Comparison of ENCODE assay signal across 11 cellular contexts in the genomic region with DNA sequence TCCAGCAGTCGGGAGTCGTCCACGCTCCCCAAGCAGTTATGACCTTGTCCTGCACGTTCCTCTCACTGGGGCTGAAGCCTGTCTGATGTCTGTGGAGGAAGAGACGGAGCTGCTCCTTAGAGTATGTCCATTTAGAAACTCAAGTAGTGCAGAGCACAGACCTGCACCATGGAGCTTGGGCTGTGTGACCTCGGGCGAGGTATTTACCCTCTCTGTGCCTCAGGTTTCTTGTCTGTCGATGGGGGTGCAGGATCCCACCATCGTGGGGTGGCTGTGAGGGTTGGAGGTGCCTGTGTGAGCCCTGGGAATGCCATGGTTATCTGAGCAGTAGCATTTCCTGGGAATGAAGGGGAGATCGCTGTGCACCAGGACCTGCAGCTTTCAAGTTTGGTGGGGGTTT. TPM values are rescaled to one million over a fixed set of nuclear protein-coding genes. Genes with fewer than 3 reads are reported as not detected.
DNase-seq lines count a peak whose midpoint lies in the region; ATAC-seq and TF ChIP-seq lines count a peak whose summit lies in the region.
"Had no signal": no experiment of that assay in that cellular context is flagged by ENCODE, and none has a peak within 500 bp of the region (broad histone marks: within the 10 kb centered on the region; RNA-seq: fewer than 3 reads in every experiment).

No MANE protein-coding gene starts in this region.

- no peaks in the 10 kb centered on the region for H3K23me2 ChIP-seq in H9 (ENCODE audit: insufficient read length, low read depth, low read length, poor library complexity, severe bottlenecking)

- H3K27me3 Mint-ChIP-seq in H9 (ENCODE audit: low read depth), result no peaks in the 10 kb centered on the region; the same call in 1 of the 2 replicates
- H3K27me3 Mint-ChIP-seq in endothelial cell (ENCODE audit: unreplicated experiment), result peaks cover 4% of the 10 kb centered on the region

- no peak overlapping the region for H3K4ac ChIP-seq in H9 (ENCODE audit: low read depth, low read length)

- H3K27ac Mint-ChIP-seq in H9 (peak overlapping the region in 2 of 3 experiments; percentile 22 to 53; a peak in 1 of 7 replicates), endothelial cell (ENCODE audit: unreplicated experiment) (no peak overlapping the region)

- no peaks in the 10 kb centered on the region for H4K20me1 ChIP-seq in H9 (ENCODE audit: control insufficient read depth, insufficient read depth, insufficient read length)

- TF ChIP-seq POLR2A in spleen (IDR thresholded peaks at IDR 0.05), result no peak

- H2BK5ac ChIP-seq in H9 (ENCODE audit: insufficient read length, low read length), result no peak overlapping the region

- intact Hi-C loops in spleen (cut with DNase I; ENCODE audit: low total_unique reads), result no loop called here

- H3K4me1 ChIP-seq in H9 (ENCODE audit: insufficient read depth, low read length) (no peaks in the 10 kb centered on the region), RWPE2 (ENCODE audit: insufficient read depth, poor library complexity, severe bottlenecking) (peaks cover 22% of the 10 kb centered on the region), spleen (peaks cover 34 to 88% (median 59%) of the 10 kb centered on the region in 6 donors)

- no peak overlapping the region for H4K8ac ChIP-seq in H9 (replicated peaks; ENCODE audit: insufficient read length, low read depth, low read length)

- no peak overlapping the region for H3K18ac ChIP-seq in H9 (ENCODE audit: insufficient read length, low read depth, low read length)

- WGBS in H9 (ENCODE audit: extremely low coverage, insufficient read length, low lambda C conversion rate), result no CpG with 5 or more reads among the region's 10 CpGs
- 91 to 96% (median 93%) methylated on average over 10 of the region's 10 CpGs for WGBS in spleen, 5 donors

- no peak overlapping the region for H3K27ac ChIP-seq in H9 (ENCODE audit: insufficient read length, low read depth, low read length)
- H3K27ac ChIP-seq in RWPE2 (ENCODE audit: poor library complexity, severe bottlenecking), result peak overlapping the region; percentile 85
- peak overlapping the region in 5 of 8 donors; percentile 80 to 92 (median 87) for H3K27ac ChIP-seq in spleen
- H3K27ac ChIP-seq in substantia nigra (ENCODE audit: low read depth, low read length, poor library complexity, severe bottlenecking), result no peak overlapping the region
- H3K27ac ChIP-seq in coronary artery, result no peak overlapping the region

- H3K56ac ChIP-seq in H9 (ENCODE audit: insufficient read length, low read depth, low read length), result no peak overlapping the region

- no peaks in the 10 kb centered on the region for H3K9me3 Mint-ChIP-seq in H9
- no peaks in the 10 kb centered on the region for H3K9me3 Mint-ChIP-seq in endothelial cell (ENCODE audit: unreplicated experiment)

- no peak for DNase-seq in H9
- no peak for DNase-seq in RWPE2 (ENCODE audit: low spot score)
- no peak for DNase-seq in endothelial cell (ENCODE audit: low spot score)
- no peak for DNase-seq in spleen
- DNase-seq in substantia nigra (lab: John Stamatoyannopoulos, UW), result no peak
- DNase-seq in coronary artery (ENCODE audit: low spot score), result no peak
- DNase-seq in activated CD4-positive, CD25-positive, alpha-beta regulatory T cell (lab: John Stamatoyannopoulos, UW), result no peak
- DNase-seq in iPS-NIHi11 (ENCODE audit: low spot score), result no peak
- DNase-seq: anterior cingulate cortex, NCI-H1694 had no signal

- H2BK15ac ChIP-seq in H9 (ENCODE audit: low read depth, low read length), result no peak overlapping the region

- no peak overlapping the region for H4K5ac ChIP-seq in H9 (ENCODE audit: insufficient read length, low read depth, low read length)

- H4K91ac ChIP-seq in H9 (ENCODE audit: insufficient read length, low read depth, low read length), result no peak overlapping the region

- no peak overlapping the region for H3K23ac ChIP-seq in H9 (ENCODE audit: insufficient read length, low read depth, low read length)

- H3K4me3 ChIP-seq in RWPE2 (ENCODE audit: severe bottlenecking) (no peak overlapping the region), spleen (no peak overlapping the region), coronary artery (no peak overlapping the region)
- H3K4me3 ChIP-seq: lung had no signal

- no peak overlapping the region for H3K14ac ChIP-seq in H9 (ENCODE audit: insufficient read depth, low read length)

- H3K4me2 ChIP-seq in H9 (ENCODE audit: insufficient read depth, insufficient read length, low read length), result no peak overlapping the region

- H3K4me1 Mint-ChIP-seq in H9 (peaks cover 5 to 6% of the 10 kb centered on the region in 2 experiments; a peak in 2 of 4 replicates), endothelial cell (ENCODE audit: unreplicated experiment) (peaks cover 7% of the 10 kb centered on the region)

- H2BK120ac ChIP-seq in H9 (ENCODE audit: low read depth, low read length, poor library complexity, severe bottlenecking), result no peak overlapping the region

- H3K4me3 Mint-ChIP-seq in H9 (no peak overlapping the region), endothelial cell (ENCODE audit: unreplicated experiment) (peak overlapping the region; percentile 53)

- no peak overlapping the region for H3K9ac ChIP-seq in H9 (ENCODE audit: extremely low read depth, insufficient read length, low read length)

- H3K36me3 ChIP-seq in RWPE2 (ENCODE audit: low read depth), result peaks cover 65% of the 10 kb centered on the region
- H3K36me3 ChIP-seq in spleen, result peaks cover 0 to 85% (median 29%) of the 10 kb centered on the region in 6 donors

- TF ChIP-seq CTCF in H9 (conservative IDR thresholded peaks at IDR 0.05) (no peak), RWPE2 (IDR thresholded peaks at IDR 0.05; ENCODE audit: poor library complexity, severe bottlenecking) (no peak), endothelial cell (IDR thresholded peaks at IDR 0.05; ENCODE audit: unreplicated experiment) (no peak), spleen (IDR thresholded peaks at IDR 0.05 in 8 of 11, conservative IDR thresholded peaks at IDR 0.05 in 3 of 11) (no peak), coronary artery (IDR thresholded peaks at IDR 0.05) (no peak)

- ATAC-seq in RWPE2 (ENCODE audit: low read depth), result no peak

- H3K36me3 Mint-ChIP-seq in H9 (ENCODE audit: insufficient read depth in 1 of 3, low read depth in 3 of 3), result peaks cover 34 to 59% (median 54%) of the 10 kb centered on the region in 3 experiments
- H3K36me3 Mint-ChIP-seq in endothelial cell (ENCODE audit: low read depth, unreplicated experiment), result peaks cover 29% of the 10 kb centered on the region

- no peaks in the 10 kb centered on the region; the same call in 1 of the 2 replicates for H3K79me2 ChIP-seq in H9 (ENCODE audit: insufficient read depth, low read length)

- no peak overlapping the region for H2BK20ac ChIP-seq in H9 (ENCODE audit: low read depth, low read length, poor library complexity, severe bottlenecking)

- H2AFZ ChIP-seq in H9 (ENCODE audit: low read length), result no peak overlapping the region

- H3K79me1 ChIP-seq in H9 (ENCODE audit: insufficient read depth, low read depth, low read length, poor library complexity, severe bottlenecking), result peaks cover 2% of the 10 kb centered on the region

- H3K27me3 ChIP-seq in H9 (ENCODE audit: insufficient read depth, low read length) (no peaks in the 10 kb centered on the region), RWPE2 (ENCODE audit: insufficient read depth, poor library complexity, severe bottlenecking) (no peaks in the 10 kb centered on the region), spleen (replicated peaks in 1 of 7) (no peaks in the 10 kb centered on the region)

- no peak overlapping the region for H2AK5ac ChIP-seq in H9 (ENCODE audit: insufficient read length, low read length)

- H3T11ph ChIP-seq in H9 (ENCODE audit: low read length), result no peak overlapping the region

- no peaks in the 10 kb centered on the region for H3K9me3 ChIP-seq in H9 (ENCODE audit: control insufficient read depth, low read depth, low read length)
- H3K9me3 ChIP-seq in RWPE2 (ENCODE audit: severe bottlenecking), result no peaks in the 10 kb centered on the region
- no peaks in the 10 kb centered on the region for H3K9me3 ChIP-seq in spleen

- H2BK12ac ChIP-seq in H9 (ENCODE audit: insufficient read length, low read depth, low read length), result no peak overlapping the region

RNA-seq across cellular contexts. Expression of gene TRAF2, which starts 14.2 kb away (rescaled TPM):
- 48.8 and 49.2 TPM in 2 replicates for total RNA-seq in H9 (2021)
- 21.7 TPM for total RNA-seq in endothelial cell (ENCODE audit: unreplicated experiment)
- total RNA-seq in spleen, result 10 to 100 TPM; 14.9 to 49.7 (median 29.6) TPM
- 10 to 100 TPM; 13.6 to 23.1 (median 19.6) TPM for polyA plus RNA-seq in spleen

RNA-seq across cellular contexts. Expression of gene EDF1, which starts 34.4 kb away (rescaled TPM):
- 318 and 328 TPM in 2 replicates for total RNA-seq in H9 (2021)
- total RNA-seq in endothelial cell (ENCODE audit: unreplicated experiment), result 286 TPM
- total RNA-seq in spleen, result 100 to 1,000 TPM; 184 to 241 (median 225) TPM
- 100 to 1,000 TPM; 347 to 462 (median 441) TPM for polyA plus RNA-seq in spleen

RNA-seq across cellular contexts. Expression of gene FBXW5, which starts 44.0 kb away (rescaled TPM):
- total RNA-seq in H9 (2021) (62.2 and 65.0 TPM in 2 replicates), endothelial cell (ENCODE audit: unreplicated experiment) (100.0 TPM), spleen (100 to 1,000 TPM in 6 of 7 donors, 10 to 100 TPM in 1; 97.6 to 170 (median 105) TPM)
- 100 to 1,000 TPM in 2 of 3 donors, 10 to 100 TPM in 1; 90.8 to 154 (median 123) TPM for polyA plus RNA-seq in spleen

RNA-seq across cellular contexts. Expression of gene C8G, which starts 44.5 kb away (rescaled TPM):
- 0.96 and 1.3 TPM in 2 replicates for total RNA-seq in H9 (2021)
- 1.1 TPM for total RNA-seq in endothelial cell (ENCODE audit: unreplicated experiment)
- total RNA-seq in spleen, result 1 to 10 TPM in 6 of 7 donors, not detected in 1; 2.3 to 7.4 (median 3.8) TPM
- 1 to 10 TPM; 3.2 to 4.3 (median 3.7) TPM for polyA plus RNA-seq in spleen

RNA-seq across cellular contexts. Expression of gene MAMDC4, which starts 48.4 kb away (rescaled TPM):
- total RNA-seq in H9 (2021) (6.9 and 9.2 TPM in 2 replicates), endothelial cell (ENCODE audit: unreplicated experiment) (10.0 TPM), spleen (10 to 100 TPM in 5 of 7 donors, 1 to 10 TPM in 2; 5.4 to 20.8 (median 11.3) TPM)
- 10 to 100 TPM in 2 of 3 donors, 1 to 10 TPM in 1; 4.9 to 32.0 (median 12.7) TPM for polyA plus RNA-seq in spleen

Comparison
In these comparisons a context has a peak if more than half of its experiments do, and no peak if none do; other contexts are left out.
1. H3K27ac ChIP-seq: peak in RWPE2 (single experiment) and spleen (5 of 8); none in H9 (single experiment), substantia nigra (single experiment) and coronary artery (0 of 2).